10 cellular contexts compared by ENCODE assay signal in genomic region chr9:124256517-124257069, GRCh38. TPM values are rescaled to one million over a fixed set of nuclear protein-coding genes. Genes with fewer than 3 reads are reported as not detected.
A peak's percentile ranks its signal among the peaks of the same experiment; 100 is the strongest.
DNase-seq lines count a peak whose midpoint lies in the region; ATAC-seq and TF ChIP-seq lines count a peak whose summit lies in the region.
"Had no signal": no experiment of that assay in that cellular context is flagged by ENCODE, and none has a peak within 500 bp of the region (broad histone marks: within the 10 kb centered on the region; RNA-seq: fewer than 3 reads in every experiment).

No MANE protein-coding gene starts in this region.

- H3K27ac Mint-ChIP-seq in neural crest cell (ENCODE audit: unreplicated experiment) = peak overlapping the region; percentile 31

- no peak overlapping the region for H3K4me3 ChIP-seq in BE2C (ENCODE audit: low read depth, low read length)
- H3K4me3 ChIP-seq in coronary artery = no peak overlapping the region

- in situ Hi-C loops in T47D (cut with HindIII; ENCODE audit: low pct_unique_long_range_greater_than_20kb, low sequenced_read_pairs) = no loop called here

- H3K4me1 ChIP-seq in BE2C = no peaks in the 10 kb centered on the region

- no peaks in the 10 kb centered on the region for H3K9me3 ChIP-seq in BE2C
- H3K9me3 ChIP-seq: adrenal gland had no signal

- no peaks in the 10 kb centered on the region for H3K27me3 Mint-ChIP-seq in neural crest cell (ENCODE audit: low read depth)

- H3K27me3 ChIP-seq in BE2C = peaks cover 38% of the 10 kb centered on the region
- H3K27me3 ChIP-seq: adrenal gland had no signal

- H3K36me3 Mint-ChIP-seq in neural crest cell (ENCODE audit: low read depth) = peaks cover 2% of the 10 kb centered on the region

- TF ChIP-seq CTCF in neural crest cell (conservative IDR thresholded peaks at IDR 0.05) (no peak), BE2C (IDR thresholded peaks at IDR 0.05; ENCODE audit: low read depth, low read length) (no peak), coronary artery (IDR thresholded peaks at IDR 0.05) (no peak)

- peaks cover 57% of the 10 kb centered on the region for H3K4me1 Mint-ChIP-seq in neural crest cell

- intact Hi-C loops in left colon (cut with DNase I, micrococcal nuclease) = no loop called here

- peak; percentile 87 for DNase-seq in DMS79 treated with DMSO at 0.1 percent for 48 hours (lab: John Stamatoyannopoulos, UW)
- DNase-seq in NCI-H2107 (lab: John Stamatoyannopoulos, UW) = peak; percentile 45
- DNase-seq in T47D (ENCODE audit: low read depth in 1 of 2, low spot score in 1 of 2) = peak; percentile 44 to 51
- DNase-seq in neural crest cell (ENCODE audit: low read depth, low spot score) = no peak
- DNase-seq in BE2C = no peak
- DNase-seq in left colon = no peak
- no peak for DNase-seq in coronary artery (ENCODE audit: low spot score)
- DNase-seq: stimulated activated CD4-positive, alpha-beta T cell treated with anti-CD3 and anti-CD28 coated beads, Interleukin-2, amount 100 ng/mL, for 24 hours had no signal

- H3K9me3 Mint-ChIP-seq in neural crest cell = no peaks in the 10 kb centered on the region

- H3K36me3 ChIP-seq in BE2C = no peaks in the 10 kb centered on the region
- H3K36me3 ChIP-seq: adrenal gland had no signal

- H3K4me3 Mint-ChIP-seq in neural crest cell = peak overlapping the region; percentile 97

- ATAC-seq in HG03565 (IDR thresholded peaks at IDR 0.05; ENCODE audit: unreplicated experiment) (no peak), left colon (no peak)

- no peak overlapping the region for H3K27ac ChIP-seq in coronary artery
- H3K27ac ChIP-seq: adrenal gland had no signal

RNA-seq across cellular contexts. Expression of gene NEK6, which starts 1.2 kb away (rescaled TPM):
- total RNA-seq in neural crest cell (31.7 and 31.9 TPM in 2 replicates), left colon (10 to 100 TPM; 50.7 to 77.7 TPM)
- polyA plus RNA-seq in BE2C (2012; ENCODE audit: insufficient read depth, insufficient read length, low read depth) = 0.46 TPM

Comparison
In these comparisons a context has a peak if more than half of its experiments do, and no peak if none do; other contexts are left out.
1. DNase-seq: peak in DMS79 treated with DMSO at 0.1 percent for 48 hours (single experiment), NCI-H2107 (single experiment) and T47D (2 of 2); none in neural crest cell (single experiment), BE2C (single experiment), left colon (0 of 2) and coronary artery (single experiment).